ENCODE assay signal across 17 cellular contexts in the genomic region with DNA sequence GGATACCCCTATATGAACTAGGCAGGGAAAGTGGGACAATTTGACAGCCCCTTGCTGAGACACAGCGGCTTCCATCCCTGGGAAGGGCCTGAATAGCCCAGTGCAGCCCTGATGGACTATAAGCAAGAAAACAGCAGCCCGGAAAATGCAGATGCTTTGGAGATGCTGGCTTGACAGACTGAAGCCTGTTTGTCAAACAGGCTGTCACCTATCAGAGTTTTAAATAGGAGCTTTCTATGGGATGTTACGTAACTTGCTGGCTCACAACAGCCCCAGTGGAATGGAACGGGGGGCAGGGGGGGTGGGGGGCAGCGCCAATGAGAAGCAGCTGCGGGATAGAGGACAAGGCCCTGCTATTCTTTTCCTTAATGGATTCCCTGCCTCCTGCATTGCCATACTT.
DNase-seq lines count a peak whose midpoint lies in the region; ATAC-seq and TF ChIP-seq lines count a peak whose summit lies in the region.
"Had no signal": no experiment of that assay in that cellular context is flagged by ENCODE, and none has a peak within 500 bp of the region (broad histone marks: within the 10 kb centered on the region; RNA-seq: fewer than 3 reads in every experiment).

No MANE protein-coding gene starts in this region.

- no peak overlapping the region for H3K4me3 Mint-ChIP-seq in activated T-cell treated with anti-CD3 and anti-CD28 coated beads, Interleukin-2, amount 50 U/mL, for 4 hours

- DNase-seq in inferior parietal cortex (ENCODE audit: extremely low spot score) (peak; percentile 54), occipital lobe (lab: John Stamatoyannopoulos, UW) (peak; percentile 46), EL (no peak)
- no peak for DNase-seq in activated T-cell treated with anti-CD3 and anti-CD28 coated beads, Interleukin-2, amount 50 U/mL, for 4 hours
- DNase-seq: AML-193; DMS 273 treated with DMSO at 0.1 percent for 48 hours; GF-D8; NCI-H1092 treated with DMSO at 0.1 percent for 48 hours; NCI-H146; NCI-H2081; NCI-H748 treated with DMSO at 0.1 percent for 48 hours; NK-92 treated with Interleukin-12 subunit alpha and Interleukin-12 subunit beta, amount 100 ng/mL, for 24 hours had no signal

- H3K36me3 Mint-ChIP-seq in activated T-cell treated with anti-CD3 and anti-CD28 coated beads, Interleukin-2, amount 50 U/mL, for 4 hours (ENCODE audit: insufficient read depth) = no peaks in the 10 kb centered on the region

- ATAC-seq in HG02970 (IDR thresholded peaks at IDR 0.05; ENCODE audit: low FRiP score, unreplicated experiment) (no peak), GM18505 (IDR thresholded peaks at IDR 0.05; ENCODE audit: unreplicated experiment) (no peak)
- ATAC-seq in activated T-cell treated with anti-CD3 and anti-CD28 coated beads, Interleukin-2, amount 50 U/mL, for 4 hours = no peak
- ATAC-seq: K562, Right ventricle myocardium inferior had no signal

- peak overlapping the region; percentile 94 for H3K27ac ChIP-seq in cingulate gyrus (ENCODE audit: low read depth, low read length)

- TF ChIP-seq POLR2A in GM18505 (IDR thresholded peaks at IDR 0.05; ENCODE audit: borderline replicate concordance, extremely low read depth, insufficient read depth, insufficient read length) = no peak

- H3K27me3 Mint-ChIP-seq in activated T-cell treated with anti-CD3 and anti-CD28 coated beads, Interleukin-2, amount 50 U/mL, for 4 hours (ENCODE audit: low read depth) = no peaks in the 10 kb centered on the region

- H3K9me3 Mint-ChIP-seq in activated T-cell treated with anti-CD3 and anti-CD28 coated beads, Interleukin-2, amount 50 U/mL, for 4 hours = peaks cover 5% of the 10 kb centered on the region

- H3K4me1 Mint-ChIP-seq in activated T-cell treated with anti-CD3 and anti-CD28 coated beads, Interleukin-2, amount 50 U/mL, for 4 hours (ENCODE audit: low read depth) = no peaks in the 10 kb centered on the region

Comparison
In these comparisons a context has a peak if more than half of its experiments do, and no peak if none do; other contexts are left out.
1. DNase-seq: peak in inferior parietal cortex (single experiment) and occipital lobe (single experiment); none in activated T-cell treated with anti-CD3 and anti-CD28 coated beads, Interleukin-2, amount 50 U/mL, for 4 hours (single experiment) and EL (single experiment).